Comparison of ENCODE assay signal across 23 cellular contexts in genomic region chr12:26734510-26735248, GRCh38.
"Had no signal": no experiment of that assay in that cellular context is flagged by ENCODE, and none has a peak within 500 bp of the region (broad histone marks: within the 10 kb centered on the region; RNA-seq: fewer than 3 reads in every experiment).

No MANE protein-coding gene starts in this region.

- H3K27me3 Mint-ChIP-seq: activated CD8-positive, alpha-beta T cell treated with anti-CD3 and anti-CD28 coated beads for 36 hours; activated naive CD4-positive, alpha-beta T cell treated with anti-CD3 and anti-CD28 coated beads, Interleukin-2, amount 10 ng/mL, durations not matched to agents 7 days and 5 days; activated naive CD8-positive, alpha-beta T cell treated with anti-CD3 and anti-CD28 coated beads for 36 hours had no signal

- FAIRE-seq: RCC 7860 had no signal

- DNase-seq: activated CD4-positive, alpha-beta T cell treated with anti-CD3 and anti-CD28 coated beads for 4 hours; activated CD8-positive, alpha-beta memory T cell treated with anti-CD3 and anti-CD28 coated beads, Interleukin-2, amount 50 U/mL, for 4 hours; activated CD8-positive, alpha-beta T cell treated with anti-CD3 and anti-CD28 coated beads for 36 hours; activated gamma-delta T cell treated with Interleukin-2 at 50 U/mL for 16 hours; activated naive CD4-positive, alpha-beta T cell treated with anti-CD3 and anti-CD28 coated beads, Interleukin-2, amount 10 ng/mL, durations not matched to agents 7 days and 5 days; activated naive CD8-positive, alpha-beta T cell treated with anti-CD3 and anti-CD28 coated beads for 36 hours; activated T-cell treated with anti-CD3 and anti-CD28 coated beads, Interleukin-2, amount 50 U/mL, for 72 hours; anterior cingulate cortex; MM.1S; NCI-H1092; NCI-H1417; NCI-H1930; NCI-H2171 treated with DMSO at 0.1 percent for 48 hours; NCI-H226; NCI-H526; NCI-H774; OCI-M1; SIG-M5; T-helper 2 cell; T1000 had no signal

- ATAC-seq: activated CD8-positive, alpha-beta T cell treated with anti-CD3 and anti-CD28 coated beads for 36 hours; activated T-cell treated with anti-CD3 and anti-CD28 coated beads, Interleukin-2, amount 50 U/mL, for 72 hours had no signal

- H3K27ac Mint-ChIP-seq: activated CD8-positive, alpha-beta T cell treated with anti-CD3 and anti-CD28 coated beads for 36 hours; activated naive CD4-positive, alpha-beta T cell treated with anti-CD3 and anti-CD28 coated beads, Interleukin-2, amount 10 ng/mL, durations not matched to agents 7 days and 5 days; activated naive CD8-positive, alpha-beta T cell treated with anti-CD3 and anti-CD28 coated beads for 36 hours; activated T-cell treated with anti-CD3 and anti-CD28 coated beads, Interleukin-2, amount 50 U/mL, for 72 hours; activated T-helper 2 cell treated with anti-CD3 and anti-CD28 coated beads, Interferon-gamma antibody, Interleukin-2, Interleukin-4, amounts not matched to agents 10 μg/mL and 5 μg/mL and 100 μg/mL, durations not matched to agents 14 hours and 24 hours and 36 hours had no signal

- H3K4me3 Mint-ChIP-seq: activated CD8-positive, alpha-beta T cell treated with anti-CD3 and anti-CD28 coated beads for 36 hours; activated naive CD4-positive, alpha-beta T cell treated with anti-CD3 and anti-CD28 coated beads, Interleukin-2, amount 10 ng/mL, durations not matched to agents 7 days and 5 days; activated naive CD8-positive, alpha-beta T cell treated with anti-CD3 and anti-CD28 coated beads for 36 hours; activated T-cell treated with anti-CD3 and anti-CD28 coated beads, Interleukin-2, amount 50 U/mL, for 72 hours had no signal

- H3K27ac ChIP-seq: VCaP had no signal
